ENCODE assay signal across 8 cellular contexts in genomic region chr1:27395441-27396195, GRCh38. TPM values are rescaled to one million over a fixed set of nuclear protein-coding genes. Genes with fewer than 3 reads are reported as not detected.
DNase-seq lines count a peak whose midpoint lies in the region; ATAC-seq and TF ChIP-seq lines count a peak whose summit lies in the region.

No MANE protein-coding gene starts in this region.

- no peaks in the 10 kb centered on the region for H3K36me3 ChIP-seq in BE2C

- no peak for TF ChIP-seq POLR2A in lower leg skin (IDR thresholded peaks at IDR 0.05)

- TF ChIP-seq CTCF in BE2C (IDR thresholded peaks at IDR 0.05; ENCODE audit: low read depth, low read length) (peak; percentile 79), chondrocyte (IDR thresholded peaks at IDR 0.05) (peak; percentile 94), lower leg skin (IDR thresholded peaks at IDR 0.05) (peak in 1 of 3 donors; percentile 89)

- no peaks in the 10 kb centered on the region for H3K27me3 ChIP-seq in BE2C

- intact Hi-C loops in lower leg skin (cut with DNase I; ENCODE audit: low total_unique reads) = loop anchor here (2.0 to 10.0 kb wide), 2 partner anchors 95 to 291 kb away; no protein-coding TSS in a partner anchor

- H3K4me1 ChIP-seq in BE2C = peaks cover 4% of the 10 kb centered on the region; the same call in 1 of the 2 replicates

- ATAC-seq in HG03342 (IDR thresholded peaks at IDR 0.05; ENCODE audit: unreplicated experiment) = no peak

- DNase-seq in BE2C = peak; percentile 51
- DNase-seq in GOT3 (lab: John Stamatoyannopoulos, UW) = peak; percentile 21
- DNase-seq in NCI-H226 = peak; percentile 52
- peak; percentile 86 for DNase-seq in activated CD4-positive, alpha-beta T cell treated with anti-CD3 and anti-CD28 coated beads for 48 hours
- peak; percentile 68 for DNase-seq in chondrocyte (ENCODE audit: low spot score)
- peak; percentile 68 to 96 for DNase-seq in lower leg skin (ENCODE audit: low spot score in 2 of 2)
- DNase-seq in stimulated activated CD8-positive, alpha-beta memory T cell treated with anti-CD3 and anti-CD28 coated beads, Interleukin-12 subunit alpha, Interleukin-12 subunit beta, amount 100 ng/mL, for 1 hour (ENCODE audit: low read depth) = peak; percentile 66

- peaks cover 2% of the 10 kb centered on the region for H3K27me3 Mint-ChIP-seq in chondrocyte (ENCODE audit: low read depth)

- no peaks in the 10 kb centered on the region for H3K9me3 ChIP-seq in BE2C

- no peaks in the 10 kb centered on the region for H3K9me3 Mint-ChIP-seq in chondrocyte (ENCODE audit: low read depth)

- 7 to 9% methylated on average over 10 of the region's 10 CpGs for WGBS in lower leg skin, 2 donors

- H3K4me1 Mint-ChIP-seq in chondrocyte (ENCODE audit: low read depth) = peaks cover 13% of the 10 kb centered on the region

- no peaks in the 10 kb centered on the region for H3K36me3 Mint-ChIP-seq in chondrocyte (ENCODE audit: low read depth)

- H3K4me3 ChIP-seq in BE2C (ENCODE audit: low read depth, low read length) = no peak overlapping the region
- no peak overlapping the region for H3K4me3 ChIP-seq in lower leg skin (ENCODE audit: low read depth, poor library complexity, severe bottlenecking)

- H3K4me3 Mint-ChIP-seq in chondrocyte (ENCODE audit: unreplicated experiment) = no peak overlapping the region

- H3K27ac Mint-ChIP-seq in chondrocyte (ENCODE audit: unreplicated experiment) = no peak overlapping the region

RNA-seq across cellular contexts. Expression of gene GPR3, which starts 3.2 kb away (rescaled TPM):
- 5.5 TPM for polyA plus RNA-seq in BE2C (2012; ENCODE audit: insufficient read depth, insufficient read length, low read depth)
- total RNA-seq in chondrocyte (0.26 to 0.56 TPM (median 0.32 TPM) in 3 replicates), lower leg skin (1 to 10 TPM in 2 of 4 donors, under 1 TPM in 2; 0.22 to 1.3 (median 0.68) TPM)

RNA-seq across cellular contexts. Expression of gene CD164L2, which starts 12.5 kb away (rescaled TPM):
- polyA plus RNA-seq in BE2C (2012; ENCODE audit: insufficient read depth, insufficient read length, low read depth) = not detected
- total RNA-seq in chondrocyte (not detected in 3 replicates), lower leg skin (10 to 100 TPM in 2 of 4 donors, 1 to 10 TPM in 2; 4.3 to 12.0 (median 10.0) TPM)

RNA-seq across cellular contexts. Expression of gene FCN3, which starts 21.0 kb away (rescaled TPM):
- polyA plus RNA-seq in BE2C (2012; ENCODE audit: insufficient read depth, insufficient read length, low read depth) = not detected
- total RNA-seq in chondrocyte (not detected in 3 replicates), lower leg skin (1 to 10 TPM in 3 of 4 donors, not detected in 1; 1.0 to 6.5 (median 1.7) TPM)

RNA-seq across cellular contexts. Expression of gene MAP3K6, which starts 28.9 kb away (rescaled TPM):
- 3.6 TPM for polyA plus RNA-seq in BE2C (2012; ENCODE audit: insufficient read depth, insufficient read length, low read depth)
- 42.0 to 54.0 TPM (median 50.3 TPM) in 3 replicates for total RNA-seq in chondrocyte
- total RNA-seq in lower leg skin = 100 to 1,000 TPM in 2 of 4 donors, 10 to 100 TPM in 2; 85.0 to 140 (median 100) TPM

RNA-seq across cellular contexts. Expression of gene SYTL1, which starts 53.8 kb away (rescaled TPM):
- polyA plus RNA-seq in BE2C (2012; ENCODE audit: insufficient read depth, insufficient read length, low read depth) = 0.88 TPM
- total RNA-seq in chondrocyte = 0.82 to 1.2 TPM (median 0.85 TPM) in 3 replicates
- 100 to 1,000 TPM; 183 to 231 (median 219) TPM for total RNA-seq in lower leg skin

Comparison
In these comparisons a context has a peak if more than half of its experiments do, and no peak if none do; other contexts are left out.
1. DNase-seq: peak in every context shown above with its lines; median percentile 86 in activated CD4-positive, alpha-beta T cell treated with anti-CD3 and anti-CD28 coated beads for 48 hours; 82 in lower leg skin; 68 in chondrocyte; 66 in stimulated activated CD8-positive, alpha-beta memory T cell treated with anti-CD3 and anti-CD28 coated beads, Interleukin-12 subunit alpha, Interleukin-12 subunit beta, amount 100 ng/mL, for 1 hour; 52 in NCI-H226; 51 in BE2C; 21 in GOT3.